ENCODE assay signal across 20 cellular contexts in genomic region chr6:43452896-43453295, GRCh38. TPM values are rescaled to one million over a fixed set of nuclear protein-coding genes. Genes with fewer than 3 reads are reported as not detected.
"Had no signal": no experiment of that assay in that cellular context is flagged by ENCODE, and none has a peak within 500 bp of the region (broad histone marks: within the 10 kb centered on the region; RNA-seq: fewer than 3 reads in every experiment).

No MANE protein-coding gene starts in this region.

- ATAC-seq: foreskin keratinocyte; naive thymus-derived CD8-positive, alpha-beta T cell; pancreas; right cardiac atrium had no signal

- H3K27ac Mint-ChIP-seq: endodermal cell, progenitor cell of endocrine pancreas had no signal

- H3K36me3 ChIP-seq: colonic mucosa had no signal

- DNase-seq: colonic mucosa; dermis blood vessel endothelial cell; endodermal cell; erythroblast; foreskin keratinocyte; hippocampal formation; kidney glomerular epithelial cell; mesendoderm; naive thymus-derived CD8-positive, alpha-beta T cell; occipital lobe; right cardiac atrium; small intestine; stimulated activated CD4-positive, alpha-beta T cell treated with anti-CD3 and anti-CD28 coated beads, Interleukin-12 subunit alpha, Interleukin-12 subunit beta, amount 100 ng/mL, for 4 hours; stimulated activated naive CD4-positive, alpha-beta T cell; stomach; substantia nigra; trophoblast cell had no signal

- H3K27me3 ChIP-seq: foreskin keratinocyte had no signal

- H3K4me3 ChIP-seq: colonic mucosa, pancreas, stomach had no signal

- H3K9me3 Mint-ChIP-seq: endodermal cell; naive thymus-derived CD8-positive, alpha-beta T cell had no signal

- H3K9me3 ChIP-seq: colonic mucosa, pancreas, stomach had no signal

- H3K27ac ChIP-seq: colonic mucosa, foreskin keratinocyte, pancreas, stomach had no signal

- H3K4me3 Mint-ChIP-seq: endodermal cell had no signal

RNA-seq across cellular contexts. Expression of gene DLK2, which starts 2.5 kb away (rescaled TPM):
- total RNA-seq: endodermal cell, endothelial cell of umbilical vein had no signal

RNA-seq across cellular contexts. Expression of gene LRRC73, which starts 57.2 kb away (rescaled TPM):
- polyA plus RNA-seq: naive thymus-derived CD8-positive, alpha-beta T cell had no signal
